In the genomic region with DNA sequence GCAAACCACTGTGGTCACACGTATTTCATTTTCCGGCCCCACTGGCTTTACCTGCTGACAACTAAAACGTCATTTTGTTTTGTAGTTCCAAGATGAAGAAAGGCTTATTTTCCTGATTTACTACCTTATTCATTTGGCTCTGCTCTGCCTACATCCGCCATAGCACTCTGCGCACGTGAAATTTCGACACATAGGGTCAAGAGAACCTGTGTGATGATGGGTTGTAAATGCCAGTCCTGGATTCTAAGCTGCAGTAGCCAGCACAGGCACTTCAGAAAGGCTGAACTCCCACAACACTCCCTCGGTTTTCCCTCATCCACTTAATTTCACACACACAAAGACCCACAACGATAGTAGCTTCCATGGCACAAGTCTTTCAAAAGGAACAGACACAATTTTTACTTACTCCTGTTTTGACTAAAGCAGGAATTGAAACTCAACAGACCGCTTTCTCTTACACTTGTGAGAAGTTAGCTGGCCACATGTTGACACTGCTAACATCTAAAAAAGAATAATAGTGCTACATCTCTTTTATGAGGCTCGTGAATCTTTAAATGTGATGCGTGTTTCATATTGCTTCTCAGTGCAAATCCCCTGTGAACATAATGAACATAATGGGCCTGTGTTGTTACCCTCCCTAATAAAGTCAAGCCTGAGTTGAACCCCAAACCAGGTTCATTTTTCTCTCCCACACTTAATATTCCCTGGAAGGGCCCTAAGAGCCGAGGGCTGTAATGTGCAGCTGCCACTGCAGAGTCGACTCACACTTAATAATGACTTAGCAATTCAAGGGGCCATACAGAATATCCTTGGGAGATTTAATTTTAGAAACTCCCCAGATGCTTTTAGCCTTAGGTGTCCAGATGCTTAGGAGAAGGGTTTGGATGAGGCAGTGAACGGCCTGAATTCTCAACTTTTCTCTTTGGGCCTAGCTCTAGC, we compare ENCODE assay signal across 1 cellular context.
TF ChIP-seq lines count a peak whose summit lies in the region.

No MANE protein-coding gene starts in this region.

TF ChIP-seq in GM12878, 131 proteins besides CTCF, POLR2A, EP300 and RAD21 (continues in another document):
- TF ChIP-seq ZSCAN29 (IDR thresholded peaks at IDR 0.05) (no peak), REST (IDR thresholded peaks at IDR 0.05; ENCODE audit: low read depth, low read length) (no peak), HDAC2 (IDR thresholded peaks at IDR 0.05) (no peak), ZNF274 (IDR thresholded peaks at IDR 0.05; ENCODE audit: insufficient read depth, insufficient read length) (no peak), SREBF1 (IDR thresholded peaks at IDR 0.05; ENCODE audit: low read length) (no peak), BCL11A (IDR thresholded peaks at IDR 0.05; ENCODE audit: low read depth, low read length) (peak; percentile 88), RBBP5 (conservative IDR thresholded peaks at IDR 0.05) (no peak), NRF1 (conservative IDR thresholded peaks at IDR 0.05; ENCODE audit: low read depth, low read length) (no peak), PAX5 (IDR thresholded peaks at IDR 0.05; ENCODE audit: borderline replicate concordance, low read depth, low read length) (peak; percentile 74; the same call in 1 of the 2 replicates), TAF1 (IDR thresholded peaks at IDR 0.05; ENCODE audit: borderline replicate concordance, low read depth, low read length) (no peak), MLLT1 (IDR thresholded peaks at IDR 0.05) (no peak), SMAD1 (IDR thresholded peaks at IDR 0.05; ENCODE audit: low read depth, partially characterized antibody) (no peak), TCF12 (IDR thresholded peaks at IDR 0.05; ENCODE audit: low read depth, low read length) (no peak), ZNF622 (IDR thresholded peaks at IDR 0.05) (no peak), ZBTB4 (CRISPR knock-in tag; IDR thresholded peaks at IDR 0.05) (no peak), HCFC1 (IDR thresholded peaks at IDR 0.05; ENCODE audit: low read length) (no peak), CBX3 (IDR thresholded peaks at IDR 0.05; ENCODE audit: borderline replicate concordance, low read depth) (no peak), TARDBP (IDR thresholded peaks at IDR 0.05; ENCODE audit: borderline replicate concordance) (no peak), EGR1 (IDR thresholded peaks at IDR 0.05; ENCODE audit: borderline replicate concordance in 1 of 2, low read depth in 2 of 2, low read length in 2 of 2) (no peak), POLR2AphosphoS2 (IDR thresholded peaks at IDR 0.05; ENCODE audit: low read depth, low read length) (no peak), HSF1 (IDR thresholded peaks at IDR 0.05; ENCODE audit: low read depth, low read length) (no peak), IKZF1 (conservative IDR thresholded peaks at IDR 0.05) (peak; percentile 36; the same call in 1 of the 2 replicates), CEBPB (IDR thresholded peaks at IDR 0.05; ENCODE audit: borderline replicate concordance in 1 of 2, low read depth in 2 of 2, low read length in 2 of 2) (no peak), FOXM1 (IDR thresholded peaks at IDR 0.05; ENCODE audit: low read depth, low read length) (no peak), DPF2 (IDR thresholded peaks at IDR 0.05) (peak; percentile 75), POLR2AphosphoS5 (IDR thresholded peaks at IDR 0.05; ENCODE audit: low read length) (no peak), KLF5 (IDR thresholded peaks at IDR 0.05; ENCODE audit: partially characterized antibody) (no peak), YY1 (IDR thresholded peaks at IDR 0.05; ENCODE audit: low read depth, low read length) (no peak), RELA (IDR thresholded peaks at IDR 0.05; ENCODE audit: borderline replicate concordance, partially characterized antibody) (no peak)
- TF ChIP-seq, protein P1, sequence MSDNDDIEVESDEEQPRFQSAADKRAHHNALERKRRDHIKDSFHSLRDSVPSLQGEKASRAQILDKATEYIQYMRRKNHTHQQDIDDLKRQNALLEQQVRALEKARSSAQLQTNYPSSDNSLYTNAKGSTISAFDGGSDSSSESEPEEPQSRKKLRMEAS (IDR thresholded peaks at IDR 0.05; ENCODE audit: low read depth, low read length) = no peak
- TF ChIP-seq, protein P2, sequence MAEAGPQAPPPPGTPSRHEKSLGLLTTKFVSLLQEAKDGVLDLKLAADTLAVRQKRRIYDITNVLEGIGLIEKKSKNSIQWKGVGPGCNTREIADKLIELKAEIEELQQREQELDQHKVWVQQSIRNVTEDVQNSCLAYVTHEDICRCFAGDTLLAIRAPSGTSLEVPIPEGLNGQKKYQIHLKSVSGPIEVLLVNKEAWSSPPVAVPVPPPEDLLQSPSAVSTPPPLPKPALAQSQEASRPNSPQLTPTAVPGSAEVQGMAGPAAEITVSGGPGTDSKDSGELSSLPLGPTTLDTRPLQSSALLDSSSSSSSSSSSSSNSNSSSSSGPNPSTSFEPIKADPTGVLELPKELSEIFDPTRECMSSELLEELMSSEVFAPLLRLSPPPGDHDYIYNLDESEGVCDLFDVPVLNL (IDR thresholded peaks at IDR 0.05; ENCODE audit: low read depth, low read length) = no peak
- TF ChIP-seq, protein P3, sequence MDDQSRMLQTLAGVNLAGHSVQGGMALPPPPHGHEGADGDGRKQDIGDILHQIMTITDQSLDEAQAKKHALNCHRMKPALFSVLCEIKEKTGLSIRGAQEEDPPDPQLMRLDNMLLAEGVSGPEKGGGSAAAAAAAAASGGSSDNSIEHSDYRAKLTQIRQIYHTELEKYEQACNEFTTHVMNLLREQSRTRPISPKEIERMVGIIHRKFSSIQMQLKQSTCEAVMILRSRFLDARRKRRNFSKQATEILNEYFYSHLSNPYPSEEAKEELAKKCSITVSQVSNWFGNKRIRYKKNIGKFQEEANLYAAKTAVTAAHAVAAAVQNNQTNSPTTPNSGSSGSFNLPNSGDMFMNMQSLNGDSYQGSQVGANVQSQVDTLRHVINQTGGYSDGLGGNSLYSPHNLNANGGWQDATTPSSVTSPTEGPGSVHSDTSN (IDR thresholded peaks at IDR 0.05; ENCODE audit: insufficient replicate concordance, low read depth, low read length) = no peak
- TF ChIP-seq, protein P4, sequence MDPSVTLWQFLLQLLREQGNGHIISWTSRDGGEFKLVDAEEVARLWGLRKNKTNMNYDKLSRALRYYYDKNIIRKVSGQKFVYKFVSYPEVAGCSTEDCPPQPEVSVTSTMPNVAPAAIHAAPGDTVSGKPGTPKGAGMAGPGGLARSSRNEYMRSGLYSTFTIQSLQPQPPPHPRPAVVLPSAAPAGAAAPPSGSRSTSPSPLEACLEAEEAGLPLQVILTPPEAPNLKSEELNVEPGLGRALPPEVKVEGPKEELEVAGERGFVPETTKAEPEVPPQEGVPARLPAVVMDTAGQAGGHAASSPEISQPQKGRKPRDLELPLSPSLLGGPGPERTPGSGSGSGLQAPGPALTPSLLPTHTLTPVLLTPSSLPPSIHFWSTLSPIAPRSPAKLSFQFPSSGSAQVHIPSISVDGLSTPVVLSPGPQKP (IDR thresholded peaks at IDR 0.05; ENCODE audit: low read depth, low read length) = no peak
- TF ChIP-seq, protein P5, sequence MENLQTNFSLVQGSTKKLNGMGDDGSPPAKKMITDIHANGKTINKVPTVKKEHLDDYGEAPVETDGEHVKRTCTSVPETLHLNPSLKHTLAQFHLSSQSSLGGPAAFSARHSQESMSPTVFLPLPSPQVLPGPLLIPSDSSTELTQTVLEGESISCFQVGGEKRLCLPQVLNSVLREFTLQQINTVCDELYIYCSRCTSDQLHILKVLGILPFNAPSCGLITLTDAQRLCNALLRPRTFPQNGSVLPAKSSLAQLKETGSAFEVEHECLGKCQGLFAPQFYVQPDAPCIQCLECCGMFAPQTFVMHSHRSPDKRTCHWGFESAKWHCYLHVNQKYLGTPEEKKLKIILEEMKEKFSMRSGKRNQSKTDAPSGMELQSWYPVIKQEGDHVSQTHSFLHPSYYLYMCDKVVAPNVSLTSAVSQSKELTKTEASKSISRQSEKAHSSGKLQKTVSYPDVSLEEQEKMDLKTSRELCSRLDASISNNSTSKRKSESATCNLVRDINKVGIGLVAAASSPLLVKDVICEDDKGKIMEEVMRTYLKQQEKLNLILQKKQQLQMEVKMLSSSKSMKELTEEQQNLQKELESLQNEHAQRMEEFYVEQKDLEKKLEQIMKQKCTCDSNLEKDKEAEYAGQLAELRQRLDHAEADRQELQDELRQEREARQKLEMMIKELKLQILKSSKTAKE (IDR thresholded peaks at IDR 0.05; ENCODE audit: low read depth, poor library complexity, severe bottlenecking) = peak; percentile 33
